ENCODE assay signal across 23 cellular contexts in the genomic region with DNA sequence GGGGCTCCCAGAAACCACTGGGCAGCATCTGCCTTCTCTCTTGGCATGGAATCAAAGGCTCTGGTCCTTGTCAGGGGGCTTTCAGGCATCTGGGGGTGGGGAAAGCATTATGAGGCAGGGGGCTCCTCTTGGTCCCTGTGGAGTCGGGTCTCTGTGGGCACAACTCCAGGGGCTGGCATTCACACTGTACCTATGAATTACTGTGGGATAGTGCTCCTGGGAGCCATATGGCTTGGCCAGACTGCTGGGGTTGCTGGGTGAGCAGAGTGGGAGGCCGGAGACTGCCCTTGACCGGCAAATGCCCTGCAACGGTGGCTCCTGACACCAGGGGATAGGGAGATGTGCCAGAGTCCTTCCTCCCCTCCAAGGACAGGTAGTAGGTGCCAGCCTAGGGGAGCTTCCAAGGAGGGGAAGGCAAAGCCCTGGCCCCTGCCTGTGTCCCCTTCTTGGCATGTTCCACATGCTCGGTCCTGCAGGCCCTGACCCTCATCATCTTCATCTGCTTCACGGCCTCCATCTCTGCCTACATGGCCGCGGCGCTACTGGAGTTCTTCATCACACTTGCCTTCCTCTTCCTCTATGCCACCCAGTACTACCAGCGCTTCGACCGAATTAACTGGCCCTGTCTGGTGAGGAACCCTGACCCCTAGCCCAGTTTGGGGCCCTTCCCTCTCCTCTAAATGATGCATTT. TPM values are rescaled to one million over a fixed set of nuclear protein-coding genes. Genes with fewer than 3 reads are reported as not detected.
"Had no signal": no experiment of that assay in that cellular context is flagged by ENCODE, and none has a peak within 500 bp of the region (broad histone marks: within the 10 kb centered on the region; RNA-seq: fewer than 3 reads in every experiment).

No MANE protein-coding gene starts in this region.

- ATAC-seq: effector memory CD8-positive, alpha-beta T cell; esophagus mucosa; natural killer cell; stimulated activated naive B cell treated with anti-CD40 and anti-IgM and Interleukin-4, amounts not matched to agents 10 μg/mL and 1 μg/mL and 100 μg/mL, for 72 hours; upper lobe of right lung had no signal

- H3K27ac ChIP-seq: neutrophil, ovary, upper lobe of right lung had no signal

- H3K27me3 ChIP-seq: ovary, sigmoid colon, upper lobe of right lung had no signal

- H3K36me3 ChIP-seq: neutrophil, ovary, sigmoid colon, upper lobe of right lung had no signal

- H3K9me3 ChIP-seq: neutrophil, ovary, sigmoid colon, upper lobe of right lung had no signal

- H3K4me3 ChIP-seq: ovary, smooth muscle cell, upper lobe of right lung had no signal

- H3K4me1 ChIP-seq: sigmoid colon, upper lobe of right lung had no signal

- DNase-seq: activated B cell treated with CpG ODN at 0.5 μM for 24 hours; activated CD4-positive, alpha-beta memory T cell treated with anti-CD3 and anti-CD28 coated beads for 36 hours; activated CD4-positive, alpha-beta T cell treated with anti-CD3 and anti-CD28 coated beads for 4 hours; activated naive CD4-positive, alpha-beta T cell treated with Interleukin-2 at 50 U/mL for 16 hours; activated T-cell treated with anti-CD3 and anti-CD28 coated beads, Interleukin-2, amount 50 U/mL, for 48 hours; central memory CD4-positive, alpha-beta T cell; effector memory CD8-positive, alpha-beta T cell; foreskin melanocyte; natural killer cell; ovary; sigmoid colon; stimulated activated CD4-positive, alpha-beta T cell treated with anti-CD3 and anti-CD28 coated beads, Interleukin-15, amount 100 ng/mL, for 24 hours; stimulated activated naive B cell treated with anti-CD40 and anti-IgM and Interleukin-4, amounts not matched to agents 10 μg/mL and 1 μg/mL and 100 μg/mL, for 72 hours; T1000; upper lobe of right lung had no signal

RNA-seq across cellular contexts. Expression of a gene that starts 1.2 kb away (rescaled TPM):
- total RNA-seq: activated B cell treated with CpG ODN at 0.5 μM for 24 hours; activated CD4-positive, alpha-beta memory T cell treated with anti-CD3 and anti-CD28 coated beads for 36 hours; dermis microvascular lymphatic vessel endothelial cell; endothelial cell of umbilical vein; esophagus mucosa; lung microvascular endothelial cell; mesothelial cell of epicardium; pulmonary artery endothelial cell; smooth muscle cell had no signal
- polyA plus RNA-seq: endothelial cell of umbilical vein had no signal

RNA-seq across cellular contexts. Expression of a gene that starts 5.4 kb away (rescaled TPM):
- total RNA-seq: activated B cell treated with CpG ODN at 0.5 μM for 24 hours; activated CD4-positive, alpha-beta memory T cell treated with anti-CD3 and anti-CD28 coated beads for 36 hours; dermis microvascular lymphatic vessel endothelial cell; endothelial cell of umbilical vein; esophagus mucosa; lung microvascular endothelial cell; mesothelial cell of epicardium; natural killer cell; ovary; pulmonary artery endothelial cell; sigmoid colon; smooth muscle cell; upper lobe of right lung had no signal
- polyA plus RNA-seq: endothelial cell of umbilical vein, ovary, sigmoid colon, smooth muscle cell had no signal

RNA-seq across cellular contexts. Expression of a gene that starts 13.0 kb away (rescaled TPM):
- total RNA-seq: activated B cell treated with CpG ODN at 0.5 μM for 24 hours; activated CD4-positive, alpha-beta memory T cell treated with anti-CD3 and anti-CD28 coated beads for 36 hours; dermis microvascular lymphatic vessel endothelial cell; lung microvascular endothelial cell; natural killer cell; pulmonary artery endothelial cell had no signal

RNA-seq across cellular contexts. Expression of a gene that starts 30.1 kb away (rescaled TPM):
- total RNA-seq: activated B cell treated with CpG ODN at 0.5 μM for 24 hours, dermis microvascular lymphatic vessel endothelial cell, endothelial cell of umbilical vein, esophagus mucosa, lung microvascular endothelial cell, mesothelial cell of epicardium, natural killer cell, pulmonary artery endothelial cell, sigmoid colon, smooth muscle cell had no signal
- polyA plus RNA-seq: endothelial cell of umbilical vein had no signal
